ENCODE assay signal across 17 cellular contexts in genomic region chr1:24903011-24903461, GRCh38. TPM values are rescaled to one million over a fixed set of nuclear protein-coding genes. Genes with fewer than 3 reads are reported as not detected.
A peak's percentile ranks its signal among the peaks of the same experiment; 100 is the strongest.
DNase-seq lines count a peak whose midpoint lies in the region; ATAC-seq, FAIRE-seq and TF ChIP-seq lines count a peak whose summit lies in the region.
"Had no signal": no experiment of that assay in that cellular context is flagged by ENCODE, and none has a peak within 500 bp of the region (broad histone marks: within the 10 kb centered on the region; RNA-seq: fewer than 3 reads in every experiment).

No MANE protein-coding gene starts in this region.

- no peak for TF ChIP-seq CTCF in right lobe of liver (IDR thresholded peaks at IDR 0.05)
- TF ChIP-seq CTCF in HepG2 (CRISPR knock-in tag; IDR thresholded peaks at IDR 0.05) = no peak
- no peak for TF ChIP-seq CTCF in transverse colon (IDR thresholded peaks at IDR 0.05)

- H3K27ac Mint-ChIP-seq in T-helper 17 cell = peak overlapping the region; percentile 90
- H3K27ac Mint-ChIP-seq: nephron had no signal

- peak; percentile 17 to 41 (median 35) for DNase-seq in right lobe of liver
- DNase-seq in HepG2 (ENCODE audit: low spot score) = no peak
- peak in 1 of 3 donors; percentile 7 for DNase-seq in T-helper 17 cell
- DNase-seq in islet precursor cell = peak; percentile 45
- DNase-seq in transverse colon = peak; percentile 4
- no peak for DNase-seq in stimulated activated naive CD4-positive, alpha-beta T cell (lab: John Stamatoyannopoulos, UW)
- DNase-seq: Caco-2; erythroblast; NCI-H2171; stimulated activated CD4-positive, alpha-beta T cell treated with anti-CD3 and anti-CD28 coated beads, Interleukin-2, amount 100 ng/mL, for 48 hours had no signal

- CTCF ChIA-PET in HepG2 (lab: Yijun Ruan, JAX; ENCODE audit: low intra/inter-chr PET ratio, low total read pairs) = no interaction called here

- no peaks in the 10 kb centered on the region for H4K20me1 ChIP-seq in HepG2 (ENCODE audit: insufficient read depth, low read length)

- peaks cover 36% of the 10 kb centered on the region for H3K4me1 Mint-ChIP-seq in T-helper 17 cell
- H3K4me1 Mint-ChIP-seq: nephron had no signal

- no peak for ATAC-seq in right lobe of liver
- ATAC-seq in HepG2 = no peak
- no peak for ATAC-seq in T-helper 17 cell
- ATAC-seq in GM21786 (IDR thresholded peaks at IDR 0.05; ENCODE audit: unreplicated experiment) = no peak
- no peak for ATAC-seq in GM21390 (IDR thresholded peaks at IDR 0.05; ENCODE audit: unreplicated experiment)

- POLR2A ChIA-PET in HepG2 (lab: Yijun Ruan, JAX) = no interaction called here

- H3K4me1 ChIP-seq in right lobe of liver = no peaks in the 10 kb centered on the region
- no peaks in the 10 kb centered on the region; the same call in 1 of the 2 replicates for H3K4me1 ChIP-seq in HepG2 (ENCODE audit: insufficient read depth, low read length)
- H3K4me1 ChIP-seq in transverse colon = peaks cover 0 to 4% (median 2%) of the 10 kb centered on the region in 4 donors
- H3K4me1 ChIP-seq: Caco-2, right atrium auricular region had no signal

- H2AFZ ChIP-seq in HepG2 (ENCODE audit: low read length) = no peak overlapping the region

- H3K4me3 Mint-ChIP-seq in T-helper 17 cell = no peak overlapping the region
- H3K4me3 Mint-ChIP-seq: activated T-helper 1 cell treated with anti-CD3 and anti-CD28 coated beads, Interleukin-12 subunit alpha, Interleukin-12 subunit beta, Interleukin-2, Interleukin-4 antibody, amounts not matched to agents 30 ng/mL and 10 ng/mL and 1 ng/mL, durations not matched to agents 14 hours and 24 hours and 36 hours; nephron had no signal

- H3K36me3 Mint-ChIP-seq in T-helper 17 cell (ENCODE audit: low read depth) = peaks cover 7% of the 10 kb centered on the region

- no peak overlapping the region for H3K4me3 ChIP-seq in right lobe of liver
- H3K4me3 ChIP-seq in HepG2 (replicated peaks in 1 of 3; ENCODE audit: insufficient read depth in 1 of 3, low read depth in 2 of 3, low read length in 3 of 3) = no peak overlapping the region
- H3K4me3 ChIP-seq in transverse colon = no peak overlapping the region
- H3K4me3 ChIP-seq: lung, right atrium auricular region had no signal

- H3K27me3 ChIP-seq in right lobe of liver = no peaks in the 10 kb centered on the region
- H3K27me3 ChIP-seq in HepG2 (ENCODE audit: control insufficient read depth in 1 of 2, insufficient read depth in 2 of 2, low read length in 2 of 2) = peaks cover 3 to 19% of the 10 kb centered on the region in 2 experiments; a peak in 4 of 5 replicates
- no peaks in the 10 kb centered on the region for H3K27me3 ChIP-seq in transverse colon
- H3K27me3 ChIP-seq: right atrium auricular region had no signal

- no peak overlapping the region for H3K4me2 ChIP-seq in HepG2 (ENCODE audit: low read depth, low read length)

- BruUV-seq in HepG2 (replicated peaks; lab: Mats Ljungman, UMichigan) = no TSS peak

- intact Hi-C loops in right lobe of liver (cut with DNase I) = loop anchor here in 1 of 2 donors (10.0 kb wide), 1 partner anchor 48 kb away; no protein-coding TSS in a partner anchor
- intact Hi-C loops in HepG2 (cut with micrococcal nuclease; ENCODE audit: unreplicated experiment) = no loop called here
- intact Hi-C loops in transverse colon (cut with DNase I; ENCODE audit: low total_unique reads) = no loop called here

- no peak for FAIRE-seq in HepG2 (lab: Jason Lieb, UNC)
- FAIRE-seq: GM19239 had no signal

- no peak overlapping the region for H3K9ac ChIP-seq in HepG2 (ENCODE audit: insufficient read depth, low read depth, low read length)

- H3K79me2 ChIP-seq in HepG2 (ENCODE audit: insufficient read depth, low read length) = no peaks in the 10 kb centered on the region

- no peaks in the 10 kb centered on the region for H3K27me3 Mint-ChIP-seq in T-helper 17 cell

- TF ChIP-seq POLR2A in right lobe of liver (IDR thresholded peaks at IDR 0.05) (no peak), HepG2 (IDR thresholded peaks at IDR 0.05; ENCODE audit: insufficient read depth in 1 of 2, low read depth in 2 of 2, low read length in 2 of 2) (no peak), transverse colon (IDR thresholded peaks at IDR 0.05) (no peak)

- TF ChIP-seq EP300 in HepG2 (IDR thresholded peaks at IDR 0.05; ENCODE audit: low read depth in 2 of 2, low read length in 2 of 2) = no peak
- TF ChIP-seq EP300 in HepG2 (CRISPR knock-in tag; IDR thresholded peaks at IDR 0.05; ENCODE audit: borderline replicate concordance) = no peak
- no peak for TF ChIP-seq EP300 in transverse colon (IDR thresholded peaks at IDR 0.05; ENCODE audit: low read depth)

- H3K9me3 ChIP-seq in right lobe of liver (no peaks in the 10 kb centered on the region), HepG2 (ENCODE audit: low read length) (no peaks in the 10 kb centered on the region), T-helper 17 cell (ENCODE audit: control insufficient read depth, low read length, poor library complexity, severe bottlenecking) (no peaks in the 10 kb centered on the region), transverse colon (no peaks in the 10 kb centered on the region)
- H3K9me3 ChIP-seq: Caco-2, right atrium auricular region had no signal

- no peak for TF ChIP-seq RAD21 in HepG2 (CRISPR knock-in tag; IDR thresholded peaks at IDR 0.05)

- in situ Hi-C loops in HepG2 (cut with HindIII; ENCODE audit: extremely low pct_ligation_motif_present, low pct_unique_long_range_greater_than_20kb) (no loop called here), transverse colon (cut with MboI; ENCODE audit: low pct_ligation_motif_present in 1 of 4, low pct_unique_long_range_greater_than_20kb in 1 of 4, low sequenced_read_pairs in 3 of 4) (loop anchor here in 1 of 4 donors (10.0 kb wide), 1 partner anchor 48 kb away; no protein-coding TSS in a partner anchor)

- 92% methylated on average over 2 of the region's 10 CpGs for WGBS in right lobe of liver (ENCODE audit: insufficient coverage, low coverage, low lambda C conversion rate, missing lambda C conversion rate)
- 75% methylated on average over 8 of the region's 10 CpGs for WGBS in HepG2 (ENCODE audit: low lambda C conversion rate)
- WGBS in transverse colon (ENCODE audit: low coverage in 1 of 2), 2 donors = 83 to 85% methylated on average over 4 to 10 of the region's 10 CpGs

- H3K36me3 ChIP-seq in right lobe of liver (no peaks in the 10 kb centered on the region), HepG2 (replicated peaks in 1 of 2; ENCODE audit: control insufficient read depth in 1 of 2, insufficient read depth in 2 of 2, low read length in 2 of 2) (no peaks in the 10 kb centered on the region), transverse colon (no peaks in the 10 kb centered on the region)
- H3K36me3 ChIP-seq: right atrium auricular region had no signal

- H3K27ac ChIP-seq in right lobe of liver (no peak overlapping the region), HepG2 (ENCODE audit: extremely low read length, insufficient read depth, low read length) (no peak overlapping the region), transverse colon (no peak overlapping the region)
- H3K27ac ChIP-seq: right atrium auricular region had no signal

TF ChIP-seq in HepG2, 621 proteins besides CTCF, POLR2A, EP300 and RAD21:
- TF ChIP-seq ZSCAN21 (CRISPR knock-in tag; IDR thresholded peaks at IDR 0.05; ENCODE audit: borderline replicate concordance) = no peak
- TF ChIP-seq CCDC6 (CRISPR knock-in tag; IDR thresholded peaks at IDR 0.05) = no peak
- TF ChIP-seq LBX2 (CRISPR knock-in tag; IDR thresholded peaks at IDR 0.05; ENCODE audit: borderline replicate concordance) = no peak
- TF ChIP-seq XRCC5 (optimal IDR thresholded peaks at IDR 0.05; ENCODE audit: low read length) = no peak
- TF ChIP-seq CAMTA2 (CRISPR knock-in tag; IDR thresholded peaks at IDR 0.05; ENCODE audit: borderline replicate concordance) = no peak
- no peak for TF ChIP-seq MLX (CRISPR knock-in tag; IDR thresholded peaks at IDR 0.05)

RNA-seq across cellular contexts. Expression of gene RUNX3, which starts 27.0 kb away (rescaled TPM):
- 1 to 10 TPM in 3 of 6 experiments, under 1 TPM in 3; 0.46 to 3.1 (median 0.84) TPM for total RNA-seq in right lobe of liver
- 0.04 TPM in 1 of 2 replicates, not detected in the other for total RNA-seq in HepG2 (2016; rRNA removed; fragmentation: Illumina TruSeq; extraction: Trizol)
- not detected in 2 replicates for total RNA-seq in HepG2 (2016; cell fraction: cytosol; rRNA removed; fragmentation: Illumina TruSeq; extraction: Trizol; ENCODE audit: low read depth)
- total RNA-seq in HepG2 (2016; cell fraction: insoluble cytoplasmic fraction; rRNA removed; fragmentation: Illumina TruSeq; extraction: Trizol) = 0.04 and 0.06 TPM in 2 replicates
- 0.07 TPM in 1 of 2 replicates, not detected in the other for total RNA-seq in HepG2 (2016; cell fraction: membrane; rRNA removed; fragmentation: Illumina TruSeq; extraction: Trizol)
- not detected in 2 replicates for total RNA-seq in HepG2 (2016; cell fraction: nucleus; rRNA removed; fragmentation: Illumina TruSeq; extraction: Trizol)
- polyA plus RNA-seq in HepG2 (2011; rRNA removed) = 0.17 and 0.22 TPM in 2 replicates
- 0.12 and 0.21 TPM in 2 replicates for polyA plus RNA-seq in HepG2 (2011; cell fraction: cytosol; rRNA removed)
- polyA plus RNA-seq in HepG2 (2011; cell fraction: nucleus; rRNA removed) = 0.26 and 0.35 TPM in 2 replicates
- 0.67 and 0.68 TPM in 2 replicates for polyA plus RNA-seq in HepG2 (2012)
- 0.07 TPM in 1 of 2 replicates, not detected in the other for polyA plus RNA-seq in HepG2 (2016; cell fraction: cytosol; fragmentation: Illumina TruSeq; extraction: Trizol; ENCODE audit: low read depth)
- 0.05 and 0.15 TPM in 2 replicates for polyA plus RNA-seq in HepG2 (2016; cell fraction: insoluble cytoplasmic fraction; fragmentation: Illumina TruSeq; extraction: Trizol; ENCODE audit: low read depth)
- 0.09 and 0.14 TPM in 2 replicates for polyA plus RNA-seq in HepG2 (2016; cell fraction: membrane; fragmentation: Illumina TruSeq; extraction: Trizol; ENCODE audit: low read depth)
- 0.19 TPM in 1 of 2 replicates, not detected in the other for polyA plus RNA-seq in HepG2 (2016; cell fraction: nucleus; fragmentation: Illumina TruSeq; extraction: Trizol; ENCODE audit: insufficient read depth, low read depth)
- polyA minus RNA-seq in HepG2 (2011; rRNA and poly(A)+ RNA removed; ENCODE audit: low replicate concordance) = 0.74 TPM in 1 of 2 replicates, not detected in the other
- 0.18 and 0.89 TPM in 2 replicates for polyA minus RNA-seq in HepG2 (2011; cell fraction: cytosol; rRNA and poly(A)+ RNA removed)
- polyA minus RNA-seq in HepG2 (2011; cell fraction: nucleus; rRNA and poly(A)+ RNA removed) = 0.12 TPM in 1 of 2 replicates, not detected in the other
- 100 to 1,000 TPM; 186 to 243 TPM for total RNA-seq in T-helper 17 cell
- total RNA-seq in transverse colon = 1 to 10 TPM; 1.5 to 4.8 (median 3.4) TPM

Comparison
In these comparisons a context has a peak if more than half of its experiments do, and no peak if none do; other contexts are left out.
1. DNase-seq: peak in right lobe of liver (3 of 3), islet precursor cell (single experiment) and transverse colon (single experiment); none in HepG2 (single experiment) and stimulated activated naive CD4-positive, alpha-beta T cell (0 of 6).
2. RNA of gene RUNX3, which starts 27.0 kb away (total RNA-seq): 186 to 243 TPM in T-helper 17 cell; 1.5 to 4.8 TPM in transverse colon, 0.46 to 3.1 TPM in right lobe of liver and 0.04 to 0.07 TPM in HepG2; every median in the first group is over 10 times any median in the second.